23 cellular contexts compared by ENCODE assay signal in genomic region chr20:32010096-32010495, GRCh38. TPM values are rescaled to one million over a fixed set of nuclear protein-coding genes. Genes with fewer than 3 reads are reported as not detected.
DNase-seq lines count a peak whose midpoint lies in the region; ATAC-seq, FAIRE-seq and TF ChIP-seq lines count a peak whose summit lies in the region.
"Had no signal": no experiment of that assay in that cellular context is flagged by ENCODE, and none has a peak within 500 bp of the region (broad histone marks: within the 10 kb centered on the region; RNA-seq: fewer than 3 reads in every experiment).

CCM2L (plus strand) TSS chr20:32010438; CDS start chr20:32010455, 17 bp downstream.

- BruUV-seq in MCF 10A (replicated peaks; lab: Mats Ljungman, UMichigan) = no TSS peak

- no peaks in the 10 kb centered on the region for H3K36me3 Mint-ChIP-seq in MCF 10A (ENCODE audit: insufficient read depth, unreplicated experiment)
- H3K36me3 Mint-ChIP-seq: activated naive CD4-positive, alpha-beta T cell treated with anti-CD3 and anti-CD28 coated beads, Interleukin-2, amount 10 ng/mL, durations not matched to agents 7 days and 5 days; natural killer cell treated with Interleukin-12 subunit alpha and Interleukin-12 subunit beta and Interleukin-15 and Interleukin-18, amount 100 ng/mL, for 72 hours had no signal

- CTCF ChIA-PET in MCF 10A (lab: Yijun Ruan, JAX) = interaction anchor here (0.7 kb wide), 1 partner anchor 19 kb away, joined by 3 read pairs; no protein-coding TSS in a partner anchor

- TF ChIP-seq POLR2A in breast epithelium (IDR thresholded peaks at IDR 0.05) (no peak), GM12891 (IDR thresholded peaks at IDR 0.05; ENCODE audit: low read depth, low read length) (no peak)

- no peaks in the 10 kb centered on the region for H3K4me1 Mint-ChIP-seq in MCF 10A (ENCODE audit: insufficient read depth, unreplicated experiment)
- H3K4me1 Mint-ChIP-seq: activated CD4-positive, alpha-beta T cell treated with anti-CD3 and anti-CD28 coated beads for 36 hours had no signal

- no peaks in the 10 kb centered on the region for H3K9me3 ChIP-seq in breast epithelium
- no peaks in the 10 kb centered on the region for H3K9me3 ChIP-seq in right atrium auricular region
- H3K9me3 ChIP-seq: BLaER1 had no signal

- ATAC-seq in GM21825 (IDR thresholded peaks at IDR 0.05; ENCODE audit: unreplicated experiment) = no peak
- ATAC-seq: activated CD4-positive, alpha-beta T cell treated with anti-CD3 and anti-CD28 coated beads for 36 hours; natural killer cell treated with Interleukin-12 subunit alpha and Interleukin-12 subunit beta and Interleukin-15 and Interleukin-18, amount 100 ng/mL, for 72 hours had no signal

- H3K36me3 ChIP-seq in breast epithelium = no peaks in the 10 kb centered on the region
- no peaks in the 10 kb centered on the region for H3K36me3 ChIP-seq in right atrium auricular region
- H3K36me3 ChIP-seq: BLaER1, brain microvascular endothelial cell had no signal

- H3K4me1 ChIP-seq in breast epithelium (no peaks in the 10 kb centered on the region), right atrium auricular region (peaks cover 0 to 29% of the 10 kb centered on the region in 2 donors)

- H3K4me3 Mint-ChIP-seq in MCF 10A (ENCODE audit: unreplicated experiment) = no peak within 1 kb of the TSS
- H3K4me3 Mint-ChIP-seq: activated CD4-positive, alpha-beta T cell treated with anti-CD3 and anti-CD28 coated beads for 36 hours; activated naive CD4-positive, alpha-beta T cell treated with anti-CD3 and anti-CD28 coated beads, Interleukin-2, amount 10 ng/mL, durations not matched to agents 7 days and 5 days; HFFc6; natural killer cell treated with Interleukin-12 subunit alpha and Interleukin-12 subunit beta and Interleukin-15 and Interleukin-18, amount 100 ng/mL, for 72 hours had no signal

- DNase-seq in breast epithelium (ENCODE audit: low spot score in 2 of 2) = no peak
- no peak for DNase-seq in MCF 10A (ENCODE audit: unreplicated experiment)
- DNase-seq in right atrium auricular region (ENCODE audit: low spot score) = no peak
- no peak for DNase-seq in pulmonary artery endothelial cell (ENCODE audit: low read depth, low spot score)
- no peak for DNase-seq in D341Med (ENCODE audit: low spot score)
- no peak for DNase-seq in GM12891 (ENCODE audit: insufficient read length, low spot score)
- no peak for DNase-seq in SK-N-DZ (ENCODE audit: low spot score)
- DNase-seq: activated CD4-positive, alpha-beta T cell treated with anti-CD3 and anti-CD28 coated beads for 36 hours; activated naive CD4-positive, alpha-beta T cell treated with anti-CD3 and anti-CD28 coated beads, Interleukin-2, amount 10 ng/mL, durations not matched to agents 7 days and 5 days; activated T-cell treated with anti-CD3 and anti-CD28 coated beads for 4 hours; brain microvascular endothelial cell; DMS153; effector CD4-positive, alpha-beta T cell; HFFc6; IMR-90; NCI-H187 treated with DMSO at 0.1 percent for 48 hours; T-helper 9 cell had no signal

- no peaks in the 10 kb centered on the region for H3K9me3 Mint-ChIP-seq in MCF 10A (ENCODE audit: unreplicated experiment)
- H3K9me3 Mint-ChIP-seq: activated naive CD4-positive, alpha-beta T cell treated with anti-CD3 and anti-CD28 coated beads, Interleukin-2, amount 10 ng/mL, durations not matched to agents 7 days and 5 days; HFFc6; natural killer cell treated with Interleukin-12 subunit alpha and Interleukin-12 subunit beta and Interleukin-15 and Interleukin-18, amount 100 ng/mL, for 72 hours had no signal

- H3K27ac Mint-ChIP-seq in MCF 10A (ENCODE audit: low read depth, unreplicated experiment) = no peak within 1 kb of the TSS
- H3K27ac Mint-ChIP-seq: activated CD4-positive, alpha-beta T cell treated with anti-CD3 and anti-CD28 coated beads for 36 hours; activated naive CD4-positive, alpha-beta T cell treated with anti-CD3 and anti-CD28 coated beads, Interleukin-2, amount 10 ng/mL, durations not matched to agents 7 days and 5 days; HFFc6; natural killer cell treated with Interleukin-12 subunit alpha and Interleukin-12 subunit beta and Interleukin-15 and Interleukin-18, amount 100 ng/mL, for 72 hours; progenitor cell of endocrine pancreas had no signal

- POLR2A ChIA-PET in MCF 10A (lab: Yijun Ruan, JAX) = no interaction called here

- H3K4me3 ChIP-seq in breast epithelium (peak within 1 kb of the TSS; percentile 32 to 50 (median 32)), right atrium auricular region (peak within 1 kb of the TSS; percentile 31 to 45)
- H3K4me3 ChIP-seq: BLaER1 had no signal

- peaks cover 38% of the 10 kb centered on the region for H3K27me3 Mint-ChIP-seq in MCF 10A (ENCODE audit: insufficient read depth, unreplicated experiment)

- H3K27me3 ChIP-seq in breast epithelium (peaks cover 0 to 21% of the 10 kb centered on the region in 2 donors), right atrium auricular region (no peaks in the 10 kb centered on the region)
- H3K27me3 ChIP-seq: BLaER1, brain microvascular endothelial cell had no signal

- no peak for TF ChIP-seq CTCF in breast epithelium (IDR thresholded peaks at IDR 0.05)
- TF ChIP-seq CTCF in MCF 10A (IDR thresholded peaks at IDR 0.05; ENCODE audit: unreplicated experiment) = no peak
- TF ChIP-seq CTCF in right atrium auricular region (IDR thresholded peaks at IDR 0.05) = no peak

- H3K27ac ChIP-seq in breast epithelium (peak within 1 kb of the TSS in 1 of 2 donors; percentile 69), right atrium auricular region (peak within 1 kb of the TSS; percentile 16 to 61)
- H3K27ac ChIP-seq: 22Rv1, BLaER1, brain microvascular endothelial cell had no signal

- intact Hi-C loops in breast epithelium (cut with DNase I; ENCODE audit: low total_unique reads) (no loop called here), MCF 10A (cut with micrococcal nuclease) (no loop called here)

- FAIRE-seq in GM12891 (lab: Jason Lieb, UNC) = no peak

TF ChIP-seq in GM12891, 5 proteins besides CTCF, POLR2A, EP300 and RAD21:
- TF ChIP-seq SPI1 (IDR thresholded peaks at IDR 0.05; ENCODE audit: low read depth, low read length) (no peak), POLR2AphosphoS5 (IDR thresholded peaks at IDR 0.05; ENCODE audit: low read depth, low read length) (no peak)

RNA-seq across cellular contexts. Expression of gene CCM2L, which starts in this region (rescaled TPM):
- total RNA-seq in breast epithelium (1 to 10 TPM; 2.8 to 9.2 (median 4.6) TPM), MCF 10A (2022) (not detected in 2 replicates), right atrium auricular region (1 to 10 TPM; 6.0 to 8.1 TPM), pulmonary artery endothelial cell (6.4 and 10.3 TPM in 2 replicates)
- not detected for polyA plus RNA-seq in GM12891 (2012; ENCODE audit: low read depth, missing spikeins)
- 2.5 and 2.9 TPM in 2 replicates for polyA plus RNA-seq in SK-N-DZ (2014; cell fraction: cytosol; rRNA removed)
- polyA plus RNA-seq in SK-N-DZ (2014; cell fraction: nucleus; rRNA removed) = 0.90 and 2.4 TPM in 2 replicates
- total RNA-seq: activated CD4-positive, alpha-beta T cell treated with anti-CD3 and anti-CD28 coated beads for 36 hours; HFFc6; IMR-90; natural killer cell treated with Interleukin-12 subunit alpha and Interleukin-12 subunit beta and Interleukin-15 and Interleukin-18, amount 100 ng/mL, for 72 hours; NCI-H460 had no signal
- polyA plus RNA-seq: IMR-90 had no signal
